Comparison of ENCODE assay signal across 9 cellular contexts in genomic region chr5:161546463-161547301, GRCh38. TPM values are rescaled to one million over a fixed set of nuclear protein-coding genes. Genes with fewer than 3 reads are reported as not detected.
DNase-seq lines count a peak whose midpoint lies in the region; ATAC-seq and TF ChIP-seq lines count a peak whose summit lies in the region.
"Had no signal": no experiment of that assay in that cellular context is flagged by ENCODE, and none has a peak within 500 bp of the region (broad histone marks: within the 10 kb centered on the region; RNA-seq: fewer than 3 reads in every experiment).

Gene GABRB2 (minus strand): TSS chr5:161546725. CDS start chr5:161546643, 82 bp downstream.

- in situ Hi-C loops in SK-MEL-5 (cut with HindIII; ENCODE audit: low pct_unique_long_range_greater_than_20kb, low sequenced_read_pairs): no loop called here

- WGBS in lung, 2 donors: 2% methylated on average over 32 of the region's 32 CpGs
- 1 to 2% (median 1%) methylated on average over 30 to 32 of the region's 32 CpGs for WGBS in stomach, 5 donors

- intact Hi-C loops in stomach (cut with DNase I; ENCODE audit: low total_unique reads): loop anchor here (10.0 kb wide), 1 partner anchor 1858 kb away; no protein-coding TSS in a partner anchor

- H3K4me1 ChIP-seq in lung (ENCODE audit: control insufficient read depth in 2 of 2, insufficient read depth in 2 of 2, low read length in 2 of 2) (peaks cover 0 to 5% of the 10 kb centered on the region in 2 donors), stomach (peaks cover 6 to 38% (median 30%) of the 10 kb centered on the region in 4 donors)

- H3K36me3 ChIP-seq in lung (ENCODE audit: control insufficient read depth in 2 of 2, insufficient read depth in 2 of 2, low read length in 2 of 2) (no peaks in the 10 kb centered on the region), stomach (no peaks in the 10 kb centered on the region)

- H3K4me3 ChIP-seq in lung: peak within 1 kb of the TSS; percentile 27
- H3K4me3 ChIP-seq in stomach: peak within 1 kb of the TSS; percentile 46 to 69 (median 52)

- H3K9me3 ChIP-seq in lung (ENCODE audit: control insufficient read depth in 2 of 2, insufficient read depth in 1 of 2, low read length in 1 of 2) (no peaks in the 10 kb centered on the region), stomach (no peaks in the 10 kb centered on the region)

- TF ChIP-seq CTCF in lung (IDR thresholded peaks at IDR 0.05; ENCODE audit: control extremely low read depth, extremely low read depth): no peak
- no peak for TF ChIP-seq CTCF in stomach (IDR thresholded peaks at IDR 0.05)

- TF ChIP-seq POLR2A in stomach (IDR thresholded peaks at IDR 0.05): no peak

- DNase-seq in DMS53 treated with DMSO at 0.1 percent for 48 hours (lab: John Stamatoyannopoulos, UW; ENCODE audit: unreplicated experiment): peak; percentile 81
- peak; percentile 30 for DNase-seq in SK-MEL-5 (ENCODE audit: low read depth, low spot score)
- peak; percentile 75 for DNase-seq in ecto neural progenitor cell (ENCODE audit: low spot score)
- DNase-seq in lung (ENCODE audit: low spot score): peak; percentile 47
- DNase-seq in stomach: peak; percentile 58
- DNase-seq in cerebellar nuclear complex (lab: John Stamatoyannopoulos, UW): no peak

- TF ChIP-seq EP300 in stomach (IDR thresholded peaks at IDR 0.05): no peak

- H3K27me3 ChIP-seq in lung (ENCODE audit: control insufficient read depth, insufficient read depth) (no peaks in the 10 kb centered on the region), stomach (peaks cover 12 to 64% (median 35%) of the 10 kb centered on the region in 3 donors)

- no peak within 1 kb of the TSS for H3K27ac ChIP-seq in lung (ENCODE audit: low read depth in 1 of 2, low read length in 1 of 2)
- H3K27ac ChIP-seq in stomach: no peak within 1 kb of the TSS

- peak; percentile 79 for ATAC-seq in GM19395 (IDR thresholded peaks at IDR 0.05; ENCODE audit: unreplicated experiment)
- peak; percentile 78 for ATAC-seq in HG03439 (IDR thresholded peaks at IDR 0.05; ENCODE audit: unreplicated experiment)
- peak; percentile 50 for ATAC-seq in lung (ENCODE audit: insufficient read depth, low FRiP score)

RNA-seq across cellular contexts. Expression of gene GABRB2, which starts in this region (rescaled TPM):
- total RNA-seq in SK-MEL-5 (2014; rRNA removed; shearing (Covaris generic)): not detected in 2 replicates
- not detected in 2 replicates for polyA plus RNA-seq in SK-MEL-5 (2015; cell fraction: cytosol; rRNA removed)
- polyA plus RNA-seq in SK-MEL-5 (2015; cell fraction: nucleus; rRNA removed): not detected in 2 replicates
- 1 to 10 TPM; 1.4 to 6.8 TPM for total RNA-seq in lung
- polyA plus RNA-seq in lung: under 1 TPM; 0.28 to 0.31 TPM
- 1 to 10 TPM in 1 of 5 donors, under 1 TPM in 2, not detected in 2; 0.14 to 2.7 (median 0.73) TPM for total RNA-seq in stomach
- polyA plus RNA-seq in stomach: under 1 TPM in 2 of 3 donors, not detected in 1; 0.06 to 0.08 TPM
- total RNA-seq: activated naive CD4-positive, alpha-beta T cell treated with anti-CD3 and anti-CD28 coated beads, Interleukin-2, amount 50 U/mL, for 72 hours had no signal

Comparison
In these comparisons a context has a peak if more than half of its experiments do, and no peak if none do; other contexts are left out.
1. Peak in DNase-seq in SK-MEL-5; RNA of the gene not detected or under 1 TPM.
2. DNase-seq: peak in DMS53 treated with DMSO at 0.1 percent for 48 hours (single experiment), ecto neural progenitor cell (single experiment), lung (single experiment) and stomach (single experiment); none in cerebellar nuclear complex (0 of 2).
3. Peak in every context shown above with its lines, with median percentiles within 50 percentile points of each other: ATAC-seq.